ENCODE assay signal across 9 cellular contexts in genomic region chr18:12701161-12701560, GRCh38. TPM values are rescaled to one million over a fixed set of nuclear protein-coding genes. Genes with fewer than 3 reads are reported as not detected.
DNase-seq lines count a peak whose midpoint lies in the region; ATAC-seq and TF ChIP-seq lines count a peak whose summit lies in the region.
"Had no signal": no experiment of that assay in that cellular context is flagged by ENCODE, and none has a peak within 500 bp of the region (broad histone marks: within the 10 kb centered on the region; RNA-seq: fewer than 3 reads in every experiment).

No MANE protein-coding gene starts in this region.

- peaks cover 24% of the 10 kb centered on the region for H3K4me1 ChIP-seq in muscle layer of colon (ENCODE audit: insufficient read depth, low read length)

- H3K9me3 ChIP-seq in muscle layer of colon (ENCODE audit: low read length): no peaks in the 10 kb centered on the region

- H3K27me3 Mint-ChIP-seq in IgD-negative memory B cell (no peaks in the 10 kb centered on the region), brain (peaks cover 13% of the 10 kb centered on the region)

- no peaks in the 10 kb centered on the region for H3K27me3 ChIP-seq in muscle layer of colon (ENCODE audit: control insufficient read depth in 1 of 2, insufficient read depth in 2 of 2, low read length in 2 of 2)

- ATAC-seq in HG02759 (IDR thresholded peaks at IDR 0.05; ENCODE audit: unreplicated experiment) (no peak), HG02678 (IDR thresholded peaks at IDR 0.05; ENCODE audit: unreplicated experiment) (no peak)
- ATAC-seq: Right ventricle myocardium inferior had no signal

- H3K36me3 Mint-ChIP-seq in IgD-negative memory B cell: peaks cover 1% of the 10 kb centered on the region
- H3K36me3 Mint-ChIP-seq in brain: peaks cover 21% of the 10 kb centered on the region

- no peak for TF ChIP-seq CTCF in brain (conservative IDR thresholded peaks at IDR 0.05)

- H3K27ac Mint-ChIP-seq in IgD-negative memory B cell (peak overlapping the region; percentile 100), brain (peak overlapping the region; percentile 67 to 100 (median 97))

- H3K4me3 Mint-ChIP-seq in IgD-negative memory B cell: peak overlapping the region; percentile 96 to 100 (median 99)
- H3K4me3 Mint-ChIP-seq in brain: peak overlapping the region; percentile 94 to 98 (median 97)

- peak overlapping the region; percentile 97 to 99 for H3K4me3 ChIP-seq in muscle layer of colon (ENCODE audit: low read depth in 1 of 2, low read length in 2 of 2)

- DNase-seq in AG08396 (ENCODE audit: low spot score) (peak; percentile 16), NOMO-1 (lab: John Stamatoyannopoulos, UW; ENCODE audit: unreplicated experiment in 2 of 2) (no peak)
- no peak for DNase-seq in stimulated activated CD4-positive, alpha-beta T cell treated with anti-CD3 and anti-CD28 coated beads, Interleukin-4, amount 100 ng/mL, for 24 hours

- H3K4me1 Mint-ChIP-seq in IgD-negative memory B cell (peaks cover 32 to 51% (median 32%) of the 10 kb centered on the region in 3 donors), brain (peaks cover 63% of the 10 kb centered on the region)

- H3K36me3 ChIP-seq in muscle layer of colon (ENCODE audit: insufficient read depth, low read length): peaks cover 9% of the 10 kb centered on the region

- H3K9ac ChIP-seq in muscle layer of colon (ENCODE audit: low read length): no peak overlapping the region

- no peak overlapping the region for H3K27ac ChIP-seq in muscle layer of colon (ENCODE audit: low read depth, low read length)

- H3K9me3 Mint-ChIP-seq in IgD-negative memory B cell: no peaks in the 10 kb centered on the region
- peaks cover 0 to 12% (median 4%) of the 10 kb centered on the region in 5 experiments for H3K9me3 Mint-ChIP-seq in brain

RNA-seq across cellular contexts. Expression of gene CEP76, which starts 1.4 kb away (rescaled TPM):
- polyA plus RNA-seq in IgD-negative memory B cell: 8.5 TPM
- polyA plus RNA-seq in brain (ENCODE audit: insufficient read depth, low read depth, low replicate concordance): 7.2 TPM

RNA-seq across cellular contexts. Expression of gene PSMG2, which starts 1.7 kb away (rescaled TPM):
- polyA plus RNA-seq in IgD-negative memory B cell: 95.7 TPM
- polyA plus RNA-seq in brain (ENCODE audit: insufficient read depth, low read depth, low replicate concordance): 121 TPM

RNA-seq across cellular contexts. Expression of gene SPIRE1, which starts 43.3 kb away (rescaled TPM):
- polyA plus RNA-seq in IgD-negative memory B cell (0.05 TPM), brain (ENCODE audit: insufficient read depth, low read depth, low replicate concordance) (14.4 TPM)

Comparison
In these comparisons a context has a peak if more than half of its experiments do, and no peak if none do; other contexts are left out.
1. RNA of gene SPIRE1, which starts 43.3 kb away (polyA plus RNA-seq): 14.4 TPM in brain (single experiment); 0.05 TPM in IgD-negative memory B cell (single experiment); every median in the first group is over 10 times any median in the second.